ENCODE assay signal across 18 cellular contexts in the genomic region with DNA sequence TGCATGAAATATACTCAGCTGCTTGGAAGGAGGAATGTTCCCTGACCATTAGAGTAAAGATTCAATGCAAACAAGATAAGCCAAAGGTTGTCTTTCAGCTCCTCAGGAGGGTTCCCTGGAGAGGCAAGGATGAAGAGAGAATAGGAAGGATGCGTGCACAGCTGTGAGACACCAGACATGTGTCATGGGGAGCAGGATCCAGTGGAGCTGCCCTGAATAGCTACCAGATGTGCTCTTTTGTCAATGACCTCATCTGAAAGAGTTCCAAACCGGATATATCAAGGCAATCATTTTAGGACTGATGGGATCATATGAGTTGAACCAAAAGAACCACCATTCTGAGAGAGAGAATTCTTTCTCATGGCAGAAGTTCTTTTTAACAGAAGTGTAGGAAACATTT.
DNase-seq lines count a peak whose midpoint lies in the region; ATAC-seq and TF ChIP-seq lines count a peak whose summit lies in the region.
"Had no signal": no experiment of that assay in that cellular context is flagged by ENCODE, and none has a peak within 500 bp of the region (broad histone marks: within the 10 kb centered on the region; RNA-seq: fewer than 3 reads in every experiment).

No MANE protein-coding gene starts in this region.

- no peak for TF ChIP-seq CTCF in fibroblast of mammary gland (conservative IDR thresholded peaks at IDR 0.05; ENCODE audit: control insufficient read depth, insufficient read depth, low read depth, low read length)
- TF ChIP-seq CTCF in coronary artery (IDR thresholded peaks at IDR 0.05): no peak

- DNase-seq in DMS53 (lab: John Stamatoyannopoulos, UW) (peak; percentile 29), DMS53 treated with DMSO at 0.1 percent for 48 hours (lab: John Stamatoyannopoulos, UW; ENCODE audit: unreplicated experiment) (no peak), LHCN-M2 (ENCODE audit: low read depth) (peak; percentile 80), fibroblast of mammary gland (ENCODE audit: low read depth) (peak; percentile 93), skeletal muscle cell (ENCODE audit: low read depth) (peak; percentile 96), NCI-H1092 (lab: John Stamatoyannopoulos, UW) (no peak), coronary artery (ENCODE audit: low spot score) (no peak)
- DNase-seq: activated CD4-positive, alpha-beta T cell treated with anti-CD3 and anti-CD28 coated beads, Interleukin-2, amount 50 U/mL, for 48 hours; activated naive CD8-positive, alpha-beta T cell treated with anti-CD3 and anti-CD28 coated beads, Interleukin-2, amount 50 U/mL, for 24 hours; activated T-cell treated with anti-CD3 and anti-CD28 coated beads, Interleukin-2, amount 50 U/mL, for 4 hours; COR-L47; posterior cingulate gyrus; stimulated activated CD4-positive, alpha-beta T cell treated with anti-CD3 and anti-CD28 coated beads, Interleukin-15, amount 100 ng/mL, for 24 hours had no signal

- H3K4me3 ChIP-seq in fibroblast of mammary gland (ENCODE audit: control insufficient read depth, low read depth, low read length): no peak overlapping the region
- H3K4me3 ChIP-seq in skeletal muscle cell (ENCODE audit: low read depth, low read length): no peak overlapping the region
- H3K4me3 ChIP-seq in coronary artery: no peak overlapping the region
- H3K4me3 ChIP-seq: GM23338, SJSA1 had no signal

- H3K27ac ChIP-seq in coronary artery: no peak overlapping the region
- H3K27ac ChIP-seq: epithelial cell of prostate, SJSA1 had no signal

- ATAC-seq in GM18502 (IDR thresholded peaks at IDR 0.05; ENCODE audit: poor library complexity, unreplicated experiment): no peak
- ATAC-seq: activated naive CD8-positive, alpha-beta T cell treated with anti-CD3 and anti-CD28 coated beads, Interleukin-2, amount 50 U/mL, for 24 hours; activated T-cell treated with anti-CD3 and anti-CD28 coated beads, Interleukin-2, amount 50 U/mL, for 4 hours; GM23338; left lobe of liver had no signal

Comparison
In these comparisons a context has a peak if more than half of its experiments do, and no peak if none do; other contexts are left out.
1. DNase-seq: peak in DMS53 (single experiment), LHCN-M2 (single experiment), fibroblast of mammary gland (single experiment) and skeletal muscle cell (single experiment); none in DMS53 treated with DMSO at 0.1 percent for 48 hours (single experiment), NCI-H1092 (single experiment) and coronary artery (single experiment).